In genomic region chr2:96354492-96354891, GRCh38 we compare ENCODE assay signal across 20 cellular contexts. TPM values are rescaled to one million over a fixed set of nuclear protein-coding genes. Genes with fewer than 3 reads are reported as not detected.
DNase-seq lines count a peak whose midpoint lies in the region; ATAC-seq, FAIRE-seq and TF ChIP-seq lines count a peak whose summit lies in the region.
"Had no signal": no experiment of that assay in that cellular context is flagged by ENCODE, and none has a peak within 500 bp of the region (broad histone marks: within the 10 kb centered on the region; RNA-seq: fewer than 3 reads in every experiment).

No MANE protein-coding gene starts in this region.

- ATAC-seq in heart right ventricle (no peak), right cardiac atrium (no peak), K562 (no peak), esophagus mucosa (peak; percentile 49), HG03342 (IDR thresholded peaks at IDR 0.05; ENCODE audit: unreplicated experiment) (no peak)
- ATAC-seq in stimulated activated memory B cell treated with anti-CD40 and anti-IgM and Interleukin-4, amounts not matched to agents 10 μg/mL and 1 μg/mL and 100 μg/mL, for 72 hours: no peak
- ATAC-seq: GM23338, PC-3 had no signal

- CTCF ChIA-PET in K562 (lab: Yijun Ruan, JAX; ENCODE audit: low intra/inter-chr PET ratio): no interaction called here

- no TSS peak for BruUV-seq in K562 (replicated peaks; lab: Mats Ljungman, UMichigan)

- H3K27me3 ChIP-seq in heart right ventricle (no peaks in the 10 kb centered on the region), right cardiac atrium (ENCODE audit: control insufficient read depth, insufficient read depth) (no peaks in the 10 kb centered on the region), K562 (ENCODE audit: control insufficient read depth in 2 of 2, insufficient read depth in 2 of 2, low read length in 2 of 2) (no peaks in the 10 kb centered on the region), tibial artery (no peaks in the 10 kb centered on the region)

- no peak for TF ChIP-seq RAD21 in K562 (CRISPR knock-in tag; conservative IDR thresholded peaks at IDR 0.05 in 1 of 2, IDR thresholded peaks at IDR 0.05 in 1 of 2)

- no peak for TF ChIP-seq EP300 in K562 (IDR thresholded peaks at IDR 0.05; ENCODE audit: low read length)

- no peak overlapping the region for H3K4me2 ChIP-seq in K562 (ENCODE audit: insufficient read depth, low read length)
- H3K4me2 ChIP-seq: GM23338 had no signal

- no peak overlapping the region for H2AFZ ChIP-seq in K562 (ENCODE audit: low read depth, low read length)
- H2AFZ ChIP-seq: GM23338 had no signal

- H3K27ac Mint-ChIP-seq in stimulated activated memory B cell treated with anti-CD40 and anti-IgM and Interleukin-4, amounts not matched to agents 10 μg/mL and 1 μg/mL and 100 μg/mL, for 72 hours: no peak overlapping the region
- H3K27ac Mint-ChIP-seq: GM23338 had no signal

- in situ Hi-C loops in K562 (cut with MboI): no loop called here

- H3K9me3 Mint-ChIP-seq in stimulated activated memory B cell treated with anti-CD40 and anti-IgM and Interleukin-4, amounts not matched to agents 10 μg/mL and 1 μg/mL and 100 μg/mL, for 72 hours: no peaks in the 10 kb centered on the region
- H3K9me3 Mint-ChIP-seq: GM23338 had no signal

- FAIRE-seq in K562 (lab: Jason Lieb, UNC): no peak
- FAIRE-seq: D721Med, GM12891, GM18507 had no signal

- H3K79me2 ChIP-seq in K562 (ENCODE audit: control insufficient read depth, insufficient read depth, low read length): no peaks in the 10 kb centered on the region

- DNase-seq in heart right ventricle: no peak
- DNase-seq in right cardiac atrium: no peak
- DNase-seq in K562 (ENCODE audit: extremely low read depth in 1 of 4, low spot score in 3 of 4): no peak
- no peak for DNase-seq in tibial artery
- DNase-seq in NCI-H1930 (lab: John Stamatoyannopoulos, UW): no peak
- DNase-seq: HCEC 1CT, NCI-H1105 treated with DMSO at 0.1 percent for 48 hours, NCI-H187, NCI-H226, NCI-H526, PC-3 had no signal

- H3K9me1 ChIP-seq in K562 (ENCODE audit: control insufficient read depth, insufficient read depth, low read length): no peaks in the 10 kb centered on the region

- H3K9me3 ChIP-seq in heart right ventricle (no peaks in the 10 kb centered on the region), right cardiac atrium (ENCODE audit: control insufficient read depth, low read length) (no peaks in the 10 kb centered on the region), K562 (replicated peaks; ENCODE audit: control insufficient read depth, insufficient read depth, low read depth, low read length) (no peaks in the 10 kb centered on the region), tibial artery (no peaks in the 10 kb centered on the region)

- intact Hi-C loops in heart right ventricle (cut with DNase I) (loop anchor here in 2 of 10 donors (5.0 to 10.0 kb wide), 2 partner anchors 52 to 90 kb away; partner anchors contain the start of genes CIAO1 (in 1 of the 2) and TMEM127 (in 1 of the 2)), right cardiac atrium (cut with DNase I) (no loop called here), K562 (cut with micrococcal nuclease) (no loop called here), tibial artery (cut with DNase I; ENCODE audit: low total_unique reads) (no loop called here)

- TF ChIP-seq CTCF in heart right ventricle (IDR thresholded peaks at IDR 0.05): no peak
- no peak for TF ChIP-seq CTCF in K562 (IDR thresholded peaks at IDR 0.05 in 2 of 3, conservative IDR thresholded peaks at IDR 0.05 in 1 of 3; ENCODE audit: insufficient read depth in 2 of 3, low read depth in 1 of 3, low read length in 3 of 3)
- TF ChIP-seq CTCF in tibial artery (IDR thresholded peaks at IDR 0.05): no peak

- H3K36me3 Mint-ChIP-seq in stimulated activated memory B cell treated with anti-CD40 and anti-IgM and Interleukin-4, amounts not matched to agents 10 μg/mL and 1 μg/mL and 100 μg/mL, for 72 hours: no peaks in the 10 kb centered on the region

- TF ChIP-seq POLR2A in K562 (conservative IDR thresholded peaks at IDR 0.05): no peak

- POLR2A ChIA-PET in K562 (lab: Yijun Ruan, JAX): interaction anchor here (1.0 to 4.0 kb wide), 4 partner anchors 12 to 35 kb away, joined by 4 to 25 read pairs (median 6); partner anchors contain the start of gene NCAPH

- H3K9ac ChIP-seq in K562 (ENCODE audit: insufficient read depth in 1 of 2, low read depth in 2 of 2, low read length in 2 of 2): no peak overlapping the region

- 91 to 96% methylated on average over 4 of the region's 4 CpGs for WGBS in heart right ventricle, 2 donors
- 88% methylated on average over 4 of the region's 4 CpGs for WGBS in right cardiac atrium
- WGBS in K562 (ENCODE audit: insufficient coverage, low coverage, missing lambda C conversion rate): 87% methylated on average over 4 of the region's 4 CpGs

- no peaks in the 10 kb centered on the region for H3K4me1 Mint-ChIP-seq in stimulated activated memory B cell treated with anti-CD40 and anti-IgM and Interleukin-4, amounts not matched to agents 10 μg/mL and 1 μg/mL and 100 μg/mL, for 72 hours
- H3K4me1 Mint-ChIP-seq: GM23338 had no signal

- H3K36me3 ChIP-seq in heart right ventricle (peaks cover 0 to 20% (median 0%) of the 10 kb centered on the region in 9 donors), K562 (ENCODE audit: control insufficient read depth, insufficient read depth, low read length) (peaks cover 94% of the 10 kb centered on the region), tibial artery (no peaks in the 10 kb centered on the region)

- no peak overlapping the region for H3K4me3 ChIP-seq in heart right ventricle
- H3K4me3 ChIP-seq in right cardiac atrium (ENCODE audit: low read length): no peak overlapping the region
- H3K4me3 ChIP-seq in K562: no peak overlapping the region
- no peak overlapping the region for H3K4me3 ChIP-seq in tibial artery
- H3K4me3 ChIP-seq: GM23338 had no signal

- peaks cover 0 to 36% (median 18%) of the 10 kb centered on the region in 9 donors for H3K4me1 ChIP-seq in heart right ventricle
- peaks cover 4% of the 10 kb centered on the region for H3K4me1 ChIP-seq in right cardiac atrium (ENCODE audit: control insufficient read depth, insufficient read depth, low read length)
- peaks cover 8 to 11% of the 10 kb centered on the region in 2 experiments; a peak in 3 of 5 replicates for H3K4me1 ChIP-seq in K562 (replicated peaks in 1 of 2; ENCODE audit: control insufficient read depth in 2 of 2, insufficient read depth in 2 of 2, low read length in 2 of 2)
- H3K4me1 ChIP-seq in tibial artery: peaks cover 0 to 28% (median 24%) of the 10 kb centered on the region in 4 donors

- no peaks in the 10 kb centered on the region for H3K27me3 Mint-ChIP-seq in stimulated activated memory B cell treated with anti-CD40 and anti-IgM and Interleukin-4, amounts not matched to agents 10 μg/mL and 1 μg/mL and 100 μg/mL, for 72 hours

- no peaks in the 10 kb centered on the region for H4K20me1 ChIP-seq in K562 (replicated peaks; ENCODE audit: control insufficient read depth, insufficient read depth, low read length)

- no peak overlapping the region for H3K4me3 Mint-ChIP-seq in stimulated activated memory B cell treated with anti-CD40 and anti-IgM and Interleukin-4, amounts not matched to agents 10 μg/mL and 1 μg/mL and 100 μg/mL, for 72 hours
- H3K4me3 Mint-ChIP-seq: GM23338 had no signal

- H3K27ac ChIP-seq in heart right ventricle (peak overlapping the region in 6 of 10 donors; percentile 62 to 89 (median 74)), right cardiac atrium (ENCODE audit: low read length) (no peak overlapping the region), K562 (ENCODE audit: extremely low read depth, low read depth, low read length) (no peak overlapping the region), tibial artery (peak overlapping the region; percentile 60 to 75)
- H3K27ac ChIP-seq: C4-2B, RWPE1 had no signal

RNA-seq across cellular contexts. Expression of gene NCAPH, which starts 18.9 kb away (rescaled TPM):
- total RNA-seq in heart right ventricle (1 to 10 TPM in 2 of 10 donors, under 1 TPM in 8; 0.21 to 3.4 (median 0.51) TPM), right cardiac atrium (1 to 10 TPM in 2 of 4 donors, under 1 TPM in 2; 0.36 to 1.1 (median 0.85) TPM), K562 (2014; rRNA removed) (63.7 and 74.2 TPM in 2 replicates), K562 (2014; rRNA removed; fragmentation: Illumina TruSeq; extraction: Trizol) (52.7 and 54.8 TPM in 2 replicates), K562 (2015; rRNA removed; fragmentation: Illumina TruSeq; extraction: Trizol) (58.2 and 61.0 TPM in 2 replicates), K562 (2021) (64.4 and 65.1 TPM in 2 replicates), esophagus mucosa (11.7 TPM)
- polyA plus RNA-seq in heart right ventricle (under 1 TPM; 0.35 to 0.95 TPM), right cardiac atrium (0.18 TPM), K562 (2011; rRNA removed) (68.0 and 76.0 TPM in 2 replicates), K562 (2014; fragmentation: Illumina TruSeq; extraction: Trizol) (94.5 and 109 TPM in 2 replicates), K562 (2014; fragmentation: Nextera tagmentation; extraction: Ambion mirVana) (10 to 100 TPM; 52.4 to 73.8 TPM), K562 (2014; rRNA removed) (67.4 and 73.5 TPM in 2 replicates)
- 45.7 and 47.1 TPM in 2 replicates for total RNA-seq in K562 (2011; cell fraction: chromatin; rRNA removed; ENCODE audit: low replicate concordance)
- total RNA-seq in K562 (2011; cell fraction: nucleolus; rRNA removed): 25.8 and 26.7 TPM in 2 replicates
- total RNA-seq in K562 (2011; cell fraction: nucleoplasm; rRNA removed): 27.6 and 34.5 TPM in 2 replicates
- 56.1 and 60.9 TPM in 2 replicates for polyA plus RNA-seq in K562 (2011; cell fraction: cytosol; rRNA removed)
- polyA plus RNA-seq in K562 (2011; cell fraction: nucleus; rRNA removed): 62.2 and 63.3 TPM in 2 replicates
- 45.6 and 48.3 TPM in 2 replicates for polyA plus RNA-seq in K562 (2012)
- 64.5 and 73.1 TPM in 2 replicates for polyA minus RNA-seq in K562 (2011; rRNA and poly(A)+ RNA removed)
- polyA minus RNA-seq in K562 (2011; cell fraction: cytosol; rRNA and poly(A)+ RNA removed): 36.7 and 42.9 TPM in 2 replicates
- 19.0 and 30.5 TPM in 2 replicates for polyA minus RNA-seq in K562 (2011; cell fraction: nucleus; rRNA and poly(A)+ RNA removed)

RNA-seq across cellular contexts. Expression of gene ITPRIPL1, which starts 29.4 kb away (rescaled TPM):
- total RNA-seq in heart right ventricle (1 to 10 TPM in 7 of 10 donors, under 1 TPM in 3; 0.30 to 3.4 (median 1.2) TPM), right cardiac atrium (1 to 10 TPM in 1 of 4 donors, under 1 TPM in 3; 0.67 to 1.5 (median 0.75) TPM), K562 (2014; rRNA removed) (6.1 and 8.8 TPM in 2 replicates), K562 (2014; rRNA removed; fragmentation: Illumina TruSeq; extraction: Trizol) (5.9 and 6.4 TPM in 2 replicates), K562 (2015; rRNA removed; fragmentation: Illumina TruSeq; extraction: Trizol) (6.1 and 6.7 TPM in 2 replicates), K562 (2021) (8.9 and 9.0 TPM in 2 replicates), esophagus mucosa (1.8 TPM)
- polyA plus RNA-seq in heart right ventricle (1 to 10 TPM in 1 of 2 donors, under 1 TPM in 1; 0.68 to 1.1 TPM), right cardiac atrium (0.50 TPM), K562 (2011; rRNA removed) (0.23 and 5.2 TPM in 2 replicates), K562 (2014; fragmentation: Illumina TruSeq; extraction: Trizol) (6.4 and 8.1 TPM in 2 replicates), K562 (2014; fragmentation: Nextera tagmentation; extraction: Ambion mirVana) (1 to 10 TPM in 1 of 2 experiments, under 1 TPM in 1; 0.99 to 1.5 TPM), K562 (2014; rRNA removed) (5.8 and 6.5 TPM in 2 replicates)
- total RNA-seq in K562 (2011; cell fraction: chromatin; rRNA removed; ENCODE audit: low replicate concordance): 6.2 and 12.4 TPM in 2 replicates
- 10.3 and 12.5 TPM in 2 replicates for total RNA-seq in K562 (2011; cell fraction: nucleolus; rRNA removed)
- total RNA-seq in K562 (2011; cell fraction: nucleoplasm; rRNA removed): 9.8 and 11.6 TPM in 2 replicates
- polyA plus RNA-seq in K562 (2011; cell fraction: cytosol; rRNA removed): 0.35 and 9.2 TPM in 2 replicates
- 0.25 and 9.3 TPM in 2 replicates for polyA plus RNA-seq in K562 (2011; cell fraction: nucleus; rRNA removed)
- polyA plus RNA-seq in K562 (2012): 3.2 and 5.3 TPM in 2 replicates
- polyA minus RNA-seq in K562 (2011; rRNA and poly(A)+ RNA removed): 0.21 and 7.7 TPM in 2 replicates
- polyA minus RNA-seq in K562 (2011; cell fraction: cytosol; rRNA and poly(A)+ RNA removed): 4.9 TPM in 1 of 2 replicates, not detected in the other
- polyA minus RNA-seq in K562 (2011; cell fraction: nucleus; rRNA and poly(A)+ RNA removed): 0.11 and 1.8 TPM in 2 replicates
- total RNA-seq: PC-3 had no signal

RNA-seq across cellular contexts. Expression of gene SNRNP200, which starts 49.1 kb away (rescaled TPM):
- total RNA-seq in heart right ventricle (10 to 100 TPM; 56.2 to 70.5 (median 63.6) TPM), right cardiac atrium (10 to 100 TPM; 57.8 to 63.8 (median 60.4) TPM), K562 (2014; rRNA removed) (76.1 and 87.5 TPM in 2 replicates), K562 (2014; rRNA removed; fragmentation: Illumina TruSeq; extraction: Trizol) (66.5 and 77.9 TPM in 2 replicates), K562 (2015; rRNA removed; fragmentation: Illumina TruSeq; extraction: Trizol) (94.4 and 95.0 TPM in 2 replicates), K562 (2021) (188 and 210 TPM in 2 replicates), esophagus mucosa (66.6 TPM)
- polyA plus RNA-seq in heart right ventricle (10 to 100 TPM; 49.2 to 67.5 TPM), right cardiac atrium (41.1 TPM), K562 (2011; rRNA removed) (191 and 199 TPM in 2 replicates), K562 (2014; fragmentation: Illumina TruSeq; extraction: Trizol) (224 and 231 TPM in 2 replicates), K562 (2014; fragmentation: Nextera tagmentation; extraction: Ambion mirVana) (100 to 1,000 TPM in 1 of 2 experiments, 10 to 100 TPM in 1; 87.9 to 155 TPM), K562 (2014; rRNA removed) (171 and 181 TPM in 2 replicates)
- total RNA-seq in K562 (2011; cell fraction: chromatin; rRNA removed; ENCODE audit: low replicate concordance): 357 and 597 TPM in 2 replicates
- 292 and 296 TPM in 2 replicates for total RNA-seq in K562 (2011; cell fraction: nucleolus; rRNA removed)
- total RNA-seq in K562 (2011; cell fraction: nucleoplasm; rRNA removed): 272 and 298 TPM in 2 replicates
- polyA plus RNA-seq in K562 (2011; cell fraction: cytosol; rRNA removed): 297 and 335 TPM in 2 replicates
- polyA plus RNA-seq in K562 (2011; cell fraction: nucleus; rRNA removed): 314 and 395 TPM in 2 replicates
- 148 and 177 TPM in 2 replicates for polyA plus RNA-seq in K562 (2012)
- 329 and 491 TPM in 2 replicates for polyA minus RNA-seq in K562 (2011; rRNA and poly(A)+ RNA removed)
- polyA minus RNA-seq in K562 (2011; cell fraction: cytosol; rRNA and poly(A)+ RNA removed): 205 and 221 TPM in 2 replicates
- polyA minus RNA-seq in K562 (2011; cell fraction: nucleus; rRNA and poly(A)+ RNA removed): 92.2 and 124 TPM in 2 replicates

Comparison
In these comparisons a context has a peak if more than half of its experiments do, and no peak if none do; other contexts are left out.
1. H3K27ac ChIP-seq: peak in heart right ventricle (6 of 10) and tibial artery (2 of 2); none in right cardiac atrium (single experiment) and K562 (single experiment).